In genomic region chr5:130897181-130897536, GRCh38 we compare ENCODE assay signal across 8 cellular contexts.
DNase-seq lines count a peak whose midpoint lies in the region; TF ChIP-seq lines count a peak whose summit lies in the region.
"Not testable (repeated sequence)": the region's sequence is repeated elsewhere in the genome, so short reads cannot be mapped to it uniquely, and the experiment has no call there.

No MANE protein-coding gene starts in this region.

- TF ChIP-seq POLR2A in Peyer's patch (IDR thresholded peaks at IDR 0.05); transverse colon (IDR thresholded peaks at IDR 0.05): not testable (repeated sequence)

- TSS peak; percentile 73 for BruUV-seq in MCF 10A (replicated peaks; lab: Mats Ljungman, UMichigan)

- not testable (repeated sequence) for DNase-seq in BE2C; H7; LNCaP clone FGC (ENCODE audit: low read depth); Peyer's patch; MCF 10A (ENCODE audit: unreplicated experiment); fibroblast of villous mesenchyme (ENCODE audit: low read depth); neural crest cell (ENCODE audit: low read depth, low spot score); transverse colon

- WGBS in transverse colon (ENCODE audit: low coverage in 1 of 2), 2 donors = 28% methylated on average over 2 of the region's 2 CpGs; no CpG with 5 or more reads in 1 of the 2 donors

- peak overlapping the region; percentile 80 for H3K4me3 Mint-ChIP-seq in MCF 10A (ENCODE audit: unreplicated experiment)
- peak overlapping the region; percentile 69 for H3K4me3 Mint-ChIP-seq in neural crest cell

- CTCF ChIA-PET in MCF 10A (lab: Yijun Ruan, JAX) = interaction anchor here (0.6 to 0.9 kb wide), 3 partner anchors 22 to 35 kb away, joined by 3 to 7 read pairs (median 4); no protein-coding TSS in a partner anchor

- POLR2A ChIA-PET in MCF 10A (lab: Yijun Ruan, JAX) = not testable (repeated sequence)

- H3K27ac Mint-ChIP-seq in MCF 10A (ENCODE audit: low read depth, unreplicated experiment) (peak overlapping the region; percentile 88), neural crest cell (ENCODE audit: unreplicated experiment) (peak overlapping the region; percentile 76)

- peak overlapping the region in 3 of 4 donors; percentile 69 to 87 (median 76) for H3K27ac ChIP-seq in Peyer's patch
- peak overlapping the region; percentile 76 to 90 (median 83) for H3K27ac ChIP-seq in transverse colon

- peaks cover 10% of the 10 kb centered on the region for H3K4me1 Mint-ChIP-seq in MCF 10A (ENCODE audit: insufficient read depth, unreplicated experiment)
- not testable (repeated sequence) for H3K4me1 Mint-ChIP-seq in neural crest cell

- in situ Hi-C loops in transverse colon (cut with MboI; ENCODE audit: low pct_ligation_motif_present in 1 of 4, low pct_unique_long_range_greater_than_20kb in 1 of 4, low sequenced_read_pairs in 3 of 4) = loop anchor here in 1 of 4 donors (25.0 kb wide), 1 partner anchor 215 kb away; no protein-coding TSS in a partner anchor

- not testable (repeated sequence) for H3K9me3 ChIP-seq in BE2C, Peyer's patch, transverse colon

- TF ChIP-seq CTCF in BE2C (IDR thresholded peaks at IDR 0.05; ENCODE audit: low read depth, low read length); LNCaP clone FGC (IDR thresholded peaks at IDR 0.05; ENCODE audit: control insufficient read depth, extremely low read depth, insufficient read depth); Peyer's patch (IDR thresholded peaks at IDR 0.05); MCF 10A (IDR thresholded peaks at IDR 0.05; ENCODE audit: unreplicated experiment); fibroblast of villous mesenchyme (IDR thresholded peaks at IDR 0.05; ENCODE audit: insufficient read depth, low read depth, low read length); neural crest cell (conservative IDR thresholded peaks at IDR 0.05); transverse colon (IDR thresholded peaks at IDR 0.05): not testable (repeated sequence)

- not testable (repeated sequence) for TF ChIP-seq EP300 in transverse colon (IDR thresholded peaks at IDR 0.05; ENCODE audit: low read depth)

- H3K4me3 ChIP-seq in BE2C (ENCODE audit: low read depth, low read length) = peak overlapping the region; percentile 57
- peak overlapping the region; percentile 40 for H3K4me3 ChIP-seq in H7 (ENCODE audit: insufficient read depth, low read depth, low read length)
- H3K4me3 ChIP-seq in LNCaP clone FGC (ENCODE audit: low read depth, low read length) = peak overlapping the region; percentile 50
- H3K4me3 ChIP-seq in Peyer's patch = peak overlapping the region in 3 of 4 donors; percentile 21 to 53 (median 48)
- peak overlapping the region; percentile 50 for H3K4me3 ChIP-seq in fibroblast of villous mesenchyme (ENCODE audit: low read depth, low read length)
- peak overlapping the region in 3 of 4 donors; percentile 32 to 42 (median 35) for H3K4me3 ChIP-seq in transverse colon

- intact Hi-C loops in MCF 10A (cut with micrococcal nuclease); transverse colon (cut with DNase I; ENCODE audit: low total_unique reads): not testable (repeated sequence)

- H3K4me1 ChIP-seq in BE2C, Peyer's patch, transverse colon: not testable (repeated sequence)

- not testable (repeated sequence) for H3K36me3 Mint-ChIP-seq in MCF 10A (ENCODE audit: insufficient read depth, unreplicated experiment)
- peaks cover 15% of the 10 kb centered on the region for H3K36me3 Mint-ChIP-seq in neural crest cell (ENCODE audit: low read depth)

- not testable (repeated sequence) for H3K27me3 Mint-ChIP-seq in MCF 10A (ENCODE audit: insufficient read depth, unreplicated experiment); neural crest cell (ENCODE audit: low read depth)

- peaks cover 22% of the 10 kb centered on the region for H3K9me3 Mint-ChIP-seq in MCF 10A (ENCODE audit: unreplicated experiment)
- H3K9me3 Mint-ChIP-seq in neural crest cell = peaks cover 16% of the 10 kb centered on the region

- H3K27me3 ChIP-seq in BE2C; H7 (ENCODE audit: control insufficient read depth, insufficient read depth, low read length); Peyer's patch; transverse colon: not testable (repeated sequence)

- H3K36me3 ChIP-seq in BE2C; H7 (replicated peaks; ENCODE audit: control insufficient read depth, insufficient read depth, low read length); Peyer's patch; transverse colon: not testable (repeated sequence)
